11 cellular contexts compared by ENCODE assay signal in the genomic region with DNA sequence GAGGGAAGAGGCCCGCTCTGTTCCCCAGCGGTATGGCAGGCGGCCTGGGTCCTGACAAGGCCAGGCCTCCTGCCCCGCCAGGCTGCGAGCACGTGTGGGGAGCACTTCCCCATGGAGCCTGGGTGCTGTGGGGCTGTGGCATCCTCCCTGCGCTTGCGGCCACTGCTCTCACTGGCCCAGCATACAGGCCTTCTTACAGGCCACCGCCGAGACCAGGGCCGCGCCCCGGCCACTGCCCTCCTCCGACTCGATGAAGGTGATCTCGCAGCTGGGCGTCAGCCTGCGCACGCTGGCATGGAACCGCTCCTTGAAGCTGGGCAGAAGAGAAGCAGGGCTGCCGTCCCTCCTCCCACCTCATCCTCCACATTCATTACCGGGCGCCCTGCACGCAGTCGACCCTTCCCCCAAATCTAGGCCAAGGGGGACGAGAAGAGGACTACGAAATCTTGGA. TPM values are rescaled to one million over a fixed set of nuclear protein-coding genes. Genes with fewer than 3 reads are reported as not detected.
A peak's percentile ranks its signal among the peaks of the same experiment; 100 is the strongest.
DNase-seq lines count a peak whose midpoint lies in the region; ATAC-seq, FAIRE-seq and TF ChIP-seq lines count a peak whose summit lies in the region.
"Had no signal": no experiment of that assay in that cellular context is flagged by ENCODE, and none has a peak within 500 bp of the region (broad histone marks: within the 10 kb centered on the region; RNA-seq: fewer than 3 reads in every experiment).

No MANE protein-coding gene starts in this region.

- no peaks in the 10 kb centered on the region for H3K36me3 Mint-ChIP-seq in CD4-positive, CD25-positive, alpha-beta regulatory T cell

- peak overlapping the region in 3 of 4 donors; percentile 63 to 75 (median 70) for H3K4me3 Mint-ChIP-seq in CD4-positive, CD25-positive, alpha-beta regulatory T cell

- H3K27me3 Mint-ChIP-seq in CD4-positive, CD25-positive, alpha-beta regulatory T cell, result peaks cover 9% of the 10 kb centered on the region

- no peak for DNase-seq in CD4-positive, CD25-positive, alpha-beta regulatory T cell
- DNase-seq in endothelial cell of umbilical vein (ENCODE audit: low read depth, low spot score) (no peak), ovary (peak in 2 of 5 donors; percentile 9 to 39), ureter (ENCODE audit: low spot score) (no peak), DMS114 treated with DMSO at 0.1 percent for 48 hours (lab: John Stamatoyannopoulos, UW; ENCODE audit: unreplicated experiment) (no peak)
- DNase-seq in stimulated activated naive CD4-positive, alpha-beta T cell treated with Interleukin-2 at 50 U/mL for 16 hours (lab: John Stamatoyannopoulos, UW), result no peak
- DNase-seq: NCI-H2029 had no signal

- no peaks in the 10 kb centered on the region for H4K20me1 ChIP-seq in endothelial cell of umbilical vein (replicated peaks; ENCODE audit: control insufficient read depth, extremely low read depth, insufficient read depth, low read length)

- H2AFZ ChIP-seq in endothelial cell of umbilical vein (ENCODE audit: low read depth, low read length), result peak overlapping the region; percentile 7

- H3K79me2 ChIP-seq in endothelial cell of umbilical vein (ENCODE audit: control insufficient read depth, insufficient read depth, low read length), result no peaks in the 10 kb centered on the region

- POLR2A ChIA-PET in endothelial cell of umbilical vein (lab: Charles Lee), result no interaction called here

- no peaks in the 10 kb centered on the region for H3K27me3 ChIP-seq in CD4-positive, CD25-positive, alpha-beta regulatory T cell (ENCODE audit: control insufficient read depth, insufficient read depth, low read length)
- peaks cover 27% of the 10 kb centered on the region for H3K27me3 ChIP-seq in HUES48 (ENCODE audit: control insufficient read depth, insufficient read depth, low read length)
- peaks cover 29% of the 10 kb centered on the region in 2 experiments for H3K27me3 ChIP-seq in endothelial cell of umbilical vein (ENCODE audit: control insufficient read depth in 2 of 2, insufficient read depth in 2 of 2, low read length in 2 of 2)
- H3K27me3 ChIP-seq in ovary, result no peaks in the 10 kb centered on the region

- H3K9me3 ChIP-seq in CD4-positive, CD25-positive, alpha-beta regulatory T cell (ENCODE audit: control insufficient read depth in 2 of 2, low read length in 2 of 2), result no peaks in the 10 kb centered on the region
- H3K9me3 ChIP-seq in HUES48 (ENCODE audit: control insufficient read depth, insufficient read depth, low read length), result no peaks in the 10 kb centered on the region
- no peaks in the 10 kb centered on the region for H3K9me3 ChIP-seq in endothelial cell of umbilical vein (replicated peaks; ENCODE audit: control insufficient read depth, insufficient read depth, low read length)
- H3K9me3 ChIP-seq in ovary, result no peaks in the 10 kb centered on the region

- dilution Hi-C loops in endothelial cell of umbilical vein (cut with MboI; ENCODE audit: extremely low pct_ligation_motif_present, low sequenced_read_pairs), result no loop called here

- CTCF ChIA-PET in endothelial cell of umbilical vein (lab: Charles Lee), result interaction anchor here (1.1 kb wide), 1 partner anchor 107 kb away, joined by 3 read pairs; no protein-coding TSS in a partner anchor

- no peak for TF ChIP-seq POLR2A in endothelial cell of umbilical vein (IDR thresholded peaks at IDR 0.05; ENCODE audit: low read depth, low read length)
- TF ChIP-seq POLR2A in ovary (IDR thresholded peaks at IDR 0.05), result no peak

- H3K4me3 ChIP-seq in CD4-positive, CD25-positive, alpha-beta regulatory T cell (ENCODE audit: low read depth, low read length), result no peak overlapping the region
- H3K4me3 ChIP-seq in HUES48 (ENCODE audit: low read depth, low read length) (peak overlapping the region; percentile 64), endothelial cell of umbilical vein (replicated peaks in 1 of 3; ENCODE audit: insufficient read depth in 1 of 3, low read depth in 1 of 3, low read length in 3 of 3) (no peak overlapping the region), ovary (peak overlapping the region; percentile 49)

- FAIRE-seq in endothelial cell of umbilical vein (lab: Jason Lieb, UNC), result no peak
- FAIRE-seq: TTC549 had no signal

- H3K27ac ChIP-seq in CD4-positive, CD25-positive, alpha-beta regulatory T cell (ENCODE audit: insufficient read depth, low read length, poor library complexity, severe bottlenecking), result no peak overlapping the region
- no peak overlapping the region for H3K27ac ChIP-seq in HUES48 (ENCODE audit: low read depth, low read length)
- H3K27ac ChIP-seq in endothelial cell of umbilical vein (ENCODE audit: insufficient read depth, low read depth, low read length), result no peak overlapping the region
- H3K27ac ChIP-seq in ovary, result no peak overlapping the region

- H3K9ac ChIP-seq in HUES48 (ENCODE audit: low read depth, low read length) (no peak overlapping the region), endothelial cell of umbilical vein (replicated peaks; ENCODE audit: extremely low read depth, insufficient read depth, low read length) (no peak overlapping the region)

- H3K9me3 Mint-ChIP-seq in CD4-positive, CD25-positive, alpha-beta regulatory T cell, result peaks cover 0 to 2% (median 0%) of the 10 kb centered on the region in 7 donors

- ATAC-seq in CD4-positive, CD25-positive, alpha-beta regulatory T cell (ENCODE audit: low read depth in 2 of 2), result no peak
- no peak for ATAC-seq in HG03520 (IDR thresholded peaks at IDR 0.05; ENCODE audit: unreplicated experiment)

- no peaks in the 10 kb centered on the region for H3K9me1 ChIP-seq in endothelial cell of umbilical vein (replicated peaks; ENCODE audit: control insufficient read depth, extremely low read depth, insufficient read depth, low read length)

- peaks cover 7% of the 10 kb centered on the region for H3K4me1 ChIP-seq in CD4-positive, CD25-positive, alpha-beta regulatory T cell (ENCODE audit: control insufficient read depth, insufficient read depth, low read length, poor library complexity, severe bottlenecking)
- peaks cover 10% of the 10 kb centered on the region; the same call in 1 of the 2 replicates for H3K4me1 ChIP-seq in HUES48 (ENCODE audit: control insufficient read depth, insufficient read depth, low read length)
- H3K4me1 ChIP-seq in endothelial cell of umbilical vein (ENCODE audit: control insufficient read depth, extremely low read depth, insufficient read depth, low read length), result no peaks in the 10 kb centered on the region
- peaks cover 9% of the 10 kb centered on the region for H3K4me1 ChIP-seq in ovary (ENCODE audit: insufficient read depth)

- 76 to 80% (median 79%) methylated on average over 26 to 27 of the region's 27 CpGs for WGBS in ovary, 3 donors

- BruUV-seq in endothelial cell of umbilical vein (replicated peaks; lab: Mats Ljungman, UMichigan), result no TSS peak

- H3K4me1 Mint-ChIP-seq in CD4-positive, CD25-positive, alpha-beta regulatory T cell, result peaks cover 0 to 14% (median 0%) of the 10 kb centered on the region in 4 donors

- TF ChIP-seq EP300 in ovary (IDR thresholded peaks at IDR 0.05), result no peak

- no peaks in the 10 kb centered on the region for H3K36me3 ChIP-seq in CD4-positive, CD25-positive, alpha-beta regulatory T cell (ENCODE audit: control insufficient read depth, insufficient read depth, low read length)
- H3K36me3 ChIP-seq in HUES48 (ENCODE audit: control insufficient read depth, insufficient read depth, low read length), result no peaks in the 10 kb centered on the region
- H3K36me3 ChIP-seq in endothelial cell of umbilical vein (ENCODE audit: control insufficient read depth in 2 of 2, extremely low read depth in 1 of 2, insufficient read depth in 2 of 2, low read length in 2 of 2), result no peaks in the 10 kb centered on the region
- H3K36me3 ChIP-seq in ovary, result no peaks in the 10 kb centered on the region

- H3K4me2 ChIP-seq in endothelial cell of umbilical vein (ENCODE audit: insufficient read depth, low read length), result no peak overlapping the region

- intact Hi-C loops in endothelial cell of umbilical vein (cut with micrococcal nuclease), result no loop called here
- intact Hi-C loops in ovary (cut with DNase I), result no loop called here

- peak overlapping the region in 2 of 3 donors; percentile 76 to 86 for H3K27ac Mint-ChIP-seq in CD4-positive, CD25-positive, alpha-beta regulatory T cell

- TF ChIP-seq CTCF in endothelial cell of umbilical vein (IDR thresholded peaks at IDR 0.05; ENCODE audit: extremely low read depth in 1 of 2, insufficient read depth in 1 of 2, low read depth in 1 of 2, low read length in 2 of 2) (no peak), ovary (IDR thresholded peaks at IDR 0.05) (no peak)

RNA-seq across cellular contexts. Expression of gene MYL7, which starts 3.9 kb away (rescaled TPM):
- total RNA-seq in CD4-positive, CD25-positive, alpha-beta regulatory T cell, result not detected
- not detected for polyA plus RNA-seq in CD4-positive, CD25-positive, alpha-beta regulatory T cell
- total RNA-seq in endothelial cell of umbilical vein (not detected in 2 replicates), ovary (1 to 10 TPM in 3 of 7 donors, under 1 TPM in 1, not detected in 3; 0.46 to 2.0 (median 1.6) TPM), ureter (not detected)
- polyA plus RNA-seq in endothelial cell of umbilical vein (not detected in 2 replicates), ovary (1 to 10 TPM in 1 of 2 donors, under 1 TPM in 1; 0.35 to 1.5 TPM)
- not detected in 2 replicates for polyA plus RNA-seq in endothelial cell of umbilical vein (2011; cell fraction: cytosol; rRNA removed)
- polyA plus RNA-seq in endothelial cell of umbilical vein (2011; cell fraction: nucleus; rRNA removed), result 0.63 TPM in 1 of 2 replicates, not detected in the other
- not detected in 2 replicates for polyA plus RNA-seq in endothelial cell of umbilical vein (2012)
- not detected in 2 replicates for polyA minus RNA-seq in endothelial cell of umbilical vein
- polyA minus RNA-seq in endothelial cell of umbilical vein (2011; cell fraction: cytosol; rRNA and poly(A)+ RNA removed), result not detected
- not detected in 2 replicates for polyA minus RNA-seq in endothelial cell of umbilical vein (2011; cell fraction: nucleus; rRNA and poly(A)+ RNA removed)
- total RNA-seq: osteocyte had no signal

RNA-seq across cellular contexts. Expression of gene POLD2, which starts 21.6 kb away (rescaled TPM):
- total RNA-seq in CD4-positive, CD25-positive, alpha-beta regulatory T cell, result 37.1 TPM
- 10 to 100 TPM; 53.3 to 59.0 (median 55.0) TPM for polyA plus RNA-seq in CD4-positive, CD25-positive, alpha-beta regulatory T cell
- 96.5 and 106 TPM in 2 replicates for total RNA-seq in endothelial cell of umbilical vein
- 122 and 137 TPM in 2 replicates for polyA plus RNA-seq in endothelial cell of umbilical vein
- 132 and 139 TPM in 2 replicates for polyA plus RNA-seq in endothelial cell of umbilical vein (2011; cell fraction: cytosol; rRNA removed)
- 102 and 114 TPM in 2 replicates for polyA plus RNA-seq in endothelial cell of umbilical vein (2011; cell fraction: nucleus; rRNA removed)
- 91.2 and 106 TPM in 2 replicates for polyA plus RNA-seq in endothelial cell of umbilical vein (2012)
- 60.7 and 69.0 TPM in 2 replicates for polyA minus RNA-seq in endothelial cell of umbilical vein
- 89.7 TPM for polyA minus RNA-seq in endothelial cell of umbilical vein (2011; cell fraction: cytosol; rRNA and poly(A)+ RNA removed)
- polyA minus RNA-seq in endothelial cell of umbilical vein (2011; cell fraction: nucleus; rRNA and poly(A)+ RNA removed), result 27.3 and 32.8 TPM in 2 replicates
- total RNA-seq in ovary, result 100 to 1,000 TPM in 2 of 7 donors, 10 to 100 TPM in 5; 42.4 to 118 (median 76.9) TPM
- polyA plus RNA-seq in ovary, result 10 to 100 TPM; 35.3 to 63.5 TPM
- 92.0 TPM for total RNA-seq in ureter

RNA-seq across cellular contexts. Expression of gene AEBP1, which starts 40.8 kb away (rescaled TPM):
- 4.1 TPM for total RNA-seq in CD4-positive, CD25-positive, alpha-beta regulatory T cell
- polyA plus RNA-seq in CD4-positive, CD25-positive, alpha-beta regulatory T cell, result 1 to 10 TPM in 1 of 4 donors, under 1 TPM in 3; 0.51 to 1.7 (median 0.89) TPM
- total RNA-seq in endothelial cell of umbilical vein, result 47.7 and 48.0 TPM in 2 replicates
- polyA plus RNA-seq in endothelial cell of umbilical vein, result 20.6 and 23.2 TPM in 2 replicates
- 20.3 and 22.0 TPM in 2 replicates for polyA plus RNA-seq in endothelial cell of umbilical vein (2011; cell fraction: cytosol; rRNA removed)
- polyA plus RNA-seq in endothelial cell of umbilical vein (2011; cell fraction: nucleus; rRNA removed), result 50.0 and 55.5 TPM in 2 replicates
- 59.1 and 107 TPM in 2 replicates for polyA plus RNA-seq in endothelial cell of umbilical vein (2012)
- polyA minus RNA-seq in endothelial cell of umbilical vein, result 15.0 and 22.1 TPM in 2 replicates
- polyA minus RNA-seq in endothelial cell of umbilical vein (2011; cell fraction: cytosol; rRNA and poly(A)+ RNA removed), result not detected
- 9.6 and 14.7 TPM in 2 replicates for polyA minus RNA-seq in endothelial cell of umbilical vein (2011; cell fraction: nucleus; rRNA and poly(A)+ RNA removed)
- total RNA-seq in ovary, result 100 to 1,000 TPM; 137 to 563 (median 327) TPM
- polyA plus RNA-seq in ovary, result 100 to 1,000 TPM; 240 to 283 TPM
- total RNA-seq in ureter, result 131 TPM

RNA-seq across cellular contexts. Expression of gene GCK, which starts 44.2 kb away (rescaled TPM):
- total RNA-seq in CD4-positive, CD25-positive, alpha-beta regulatory T cell, result not detected
- polyA plus RNA-seq in CD4-positive, CD25-positive, alpha-beta regulatory T cell, result 1 to 10 TPM in 1 of 4 donors, under 1 TPM in 3; 0.47 to 1.2 (median 0.57) TPM
- total RNA-seq in endothelial cell of umbilical vein, result 0.32 and 0.51 TPM in 2 replicates
- polyA plus RNA-seq in endothelial cell of umbilical vein, result 0.13 and 0.17 TPM in 2 replicates
- 0.08 and 0.13 TPM in 2 replicates for polyA plus RNA-seq in endothelial cell of umbilical vein (2011; cell fraction: cytosol; rRNA removed)
- 0.09 TPM in 1 of 2 replicates, not detected in the other for polyA plus RNA-seq in endothelial cell of umbilical vein (2011; cell fraction: nucleus; rRNA removed)
- polyA plus RNA-seq in endothelial cell of umbilical vein (2012), result 0.21 TPM in 1 of 2 replicates, not detected in the other
- polyA minus RNA-seq in endothelial cell of umbilical vein, result 0.15 TPM in 1 of 2 replicates, not detected in the other
- not detected for polyA minus RNA-seq in endothelial cell of umbilical vein (2011; cell fraction: cytosol; rRNA and poly(A)+ RNA removed)
- polyA minus RNA-seq in endothelial cell of umbilical vein (2011; cell fraction: nucleus; rRNA and poly(A)+ RNA removed), result not detected in 2 replicates
- 1 to 10 TPM in 5 of 7 donors, under 1 TPM in 2; 0.75 to 2.9 (median 1.3) TPM for total RNA-seq in ovary
- 1 to 10 TPM in 1 of 2 donors, under 1 TPM in 1; 0.48 to 2.7 TPM for polyA plus RNA-seq in ovary
- 0.39 TPM for total RNA-seq in ureter
- total RNA-seq: osteocyte had no signal

RNA-seq across cellular contexts. Expression of gene YKT6, which starts 55.8 kb away (rescaled TPM):
- total RNA-seq in CD4-positive, CD25-positive, alpha-beta regulatory T cell, result 79.2 TPM
- 10 to 100 TPM; 24.7 to 44.0 (median 37.7) TPM for polyA plus RNA-seq in CD4-positive, CD25-positive, alpha-beta regulatory T cell
- total RNA-seq in endothelial cell of umbilical vein (117 and 120 TPM in 2 replicates), ovary (10 to 100 TPM; 22.2 to 68.0 (median 40.5) TPM), ureter (64.2 TPM)
- polyA plus RNA-seq in endothelial cell of umbilical vein (110 and 117 TPM in 2 replicates), ovary (10 to 100 TPM; 28.1 to 67.3 TPM)
- 101 and 119 TPM in 2 replicates for polyA plus RNA-seq in endothelial cell of umbilical vein (2011; cell fraction: cytosol; rRNA removed)
- polyA plus RNA-seq in endothelial cell of umbilical vein (2011; cell fraction: nucleus; rRNA removed), result 99.2 and 100 TPM in 2 replicates
- 83.2 and 99.3 TPM in 2 replicates for polyA plus RNA-seq in endothelial cell of umbilical vein (2012)
- polyA minus RNA-seq in endothelial cell of umbilical vein, result 113 and 118 TPM in 2 replicates
- 37.5 TPM for polyA minus RNA-seq in endothelial cell of umbilical vein (2011; cell fraction: cytosol; rRNA and poly(A)+ RNA removed)
- 47.4 and 58.9 TPM in 2 replicates for polyA minus RNA-seq in endothelial cell of umbilical vein (2011; cell fraction: nucleus; rRNA and poly(A)+ RNA removed)

Comparison
In these comparisons a context has a peak if more than half of its experiments do, and no peak if none do; other contexts are left out.
1. H3K4me3 ChIP-seq: peak in HUES48 (single experiment) and ovary (single experiment); none in CD4-positive, CD25-positive, alpha-beta regulatory T cell (single experiment) and endothelial cell of umbilical vein (0 of 3).